ENCODE assay signal across 13 cellular contexts in genomic region chr11:12137005-12137690, GRCh38. TPM values are rescaled to one million over a fixed set of nuclear protein-coding genes. Genes with fewer than 3 reads are reported as not detected.
DNase-seq lines count a peak whose midpoint lies in the region; ATAC-seq and TF ChIP-seq lines count a peak whose summit lies in the region.
"Had no signal": no experiment of that assay in that cellular context is flagged by ENCODE, and none has a peak within 500 bp of the region (broad histone marks: within the 10 kb centered on the region; RNA-seq: fewer than 3 reads in every experiment).

No MANE protein-coding gene starts in this region.

- DNase-seq in COR-L47 (lab: John Stamatoyannopoulos, UW) (peak; percentile 52), NCI-H82 (lab: John Stamatoyannopoulos, UW) (peak; percentile 81), epithelial cell of esophagus (ENCODE audit: low read depth) (peak; percentile 80), osteoblast (ENCODE audit: insufficient read length, low spot score, missing footprints) (no peak), midbrain (lab: John Stamatoyannopoulos, UW) (no peak)
- DNase-seq: activated naive CD8-positive, alpha-beta T cell treated with anti-CD3 and anti-CD28 coated beads for 36 hours; CD4-positive, alpha-beta memory T cell; NCI-H1436 treated with DMSO at 0.1 percent for 48 hours; RPMI8226 had no signal

- peaks cover 79% of the 10 kb centered on the region for H3K36me3 ChIP-seq in osteoblast (ENCODE audit: insufficient read depth, low read length)

- H3K4me3 ChIP-seq in epithelial cell of esophagus (ENCODE audit: low read length) (no peak overlapping the region), osteoblast (ENCODE audit: insufficient read depth, low read length) (no peak overlapping the region)

- H3K27me3 ChIP-seq in osteoblast (ENCODE audit: insufficient read depth, low read length) = no peaks in the 10 kb centered on the region

- H3K4me2 ChIP-seq in osteoblast (ENCODE audit: insufficient read depth, low read length) = no peak overlapping the region

- H3K4me1 ChIP-seq in osteoblast (ENCODE audit: insufficient read depth, low read length) = peaks cover 61% of the 10 kb centered on the region

- H3K79me2 ChIP-seq in osteoblast (ENCODE audit: insufficient read depth, low read length) = peaks cover 98% of the 10 kb centered on the region

- TF ChIP-seq CTCF in epithelial cell of esophagus (IDR thresholded peaks at IDR 0.05; ENCODE audit: insufficient read depth, low read depth, low read length, missing control alignments) (no peak), osteoblast (IDR thresholded peaks at IDR 0.05; ENCODE audit: extremely low read depth, low read depth, low read length) (no peak)

- no peaks in the 10 kb centered on the region for H3K9me3 ChIP-seq in osteoblast (ENCODE audit: low read depth, low read length)

- H3K27ac ChIP-seq in osteoblast (ENCODE audit: low read depth, low read length) = peak overlapping the region; percentile 98

- H4K20me1 ChIP-seq in osteoblast (ENCODE audit: insufficient read depth, low read length) = peaks cover 10% of the 10 kb centered on the region

- ATAC-seq in HG02759 (IDR thresholded peaks at IDR 0.05; ENCODE audit: unreplicated experiment) = no peak
- no peak for ATAC-seq in HG03354 (IDR thresholded peaks at IDR 0.05; ENCODE audit: poor library complexity, severe bottlenecking, unreplicated experiment)
- no peak for ATAC-seq in HG03520 (IDR thresholded peaks at IDR 0.05; ENCODE audit: unreplicated experiment)
- ATAC-seq: activated CD4-positive, CD25-positive, alpha-beta regulatory T cell treated with anti-CD3 and anti-CD28 coated beads, Interleukin-2, amount 50 U/mL, for 24 hours had no signal

- H2AFZ ChIP-seq in osteoblast (ENCODE audit: low read length) = no peak overlapping the region

RNA-seq across cellular contexts. Expression of gene MICAL2, which starts 26.8 kb away (rescaled TPM):
- total RNA-seq in osteoblast = 109 and 156 TPM in 2 replicates

Comparison
In these comparisons a context has a peak if more than half of its experiments do, and no peak if none do; other contexts are left out.
1. DNase-seq: peak in COR-L47 (single experiment), NCI-H82 (single experiment) and epithelial cell of esophagus (single experiment); none in osteoblast (single experiment) and midbrain (single experiment).